In the genomic region with DNA sequence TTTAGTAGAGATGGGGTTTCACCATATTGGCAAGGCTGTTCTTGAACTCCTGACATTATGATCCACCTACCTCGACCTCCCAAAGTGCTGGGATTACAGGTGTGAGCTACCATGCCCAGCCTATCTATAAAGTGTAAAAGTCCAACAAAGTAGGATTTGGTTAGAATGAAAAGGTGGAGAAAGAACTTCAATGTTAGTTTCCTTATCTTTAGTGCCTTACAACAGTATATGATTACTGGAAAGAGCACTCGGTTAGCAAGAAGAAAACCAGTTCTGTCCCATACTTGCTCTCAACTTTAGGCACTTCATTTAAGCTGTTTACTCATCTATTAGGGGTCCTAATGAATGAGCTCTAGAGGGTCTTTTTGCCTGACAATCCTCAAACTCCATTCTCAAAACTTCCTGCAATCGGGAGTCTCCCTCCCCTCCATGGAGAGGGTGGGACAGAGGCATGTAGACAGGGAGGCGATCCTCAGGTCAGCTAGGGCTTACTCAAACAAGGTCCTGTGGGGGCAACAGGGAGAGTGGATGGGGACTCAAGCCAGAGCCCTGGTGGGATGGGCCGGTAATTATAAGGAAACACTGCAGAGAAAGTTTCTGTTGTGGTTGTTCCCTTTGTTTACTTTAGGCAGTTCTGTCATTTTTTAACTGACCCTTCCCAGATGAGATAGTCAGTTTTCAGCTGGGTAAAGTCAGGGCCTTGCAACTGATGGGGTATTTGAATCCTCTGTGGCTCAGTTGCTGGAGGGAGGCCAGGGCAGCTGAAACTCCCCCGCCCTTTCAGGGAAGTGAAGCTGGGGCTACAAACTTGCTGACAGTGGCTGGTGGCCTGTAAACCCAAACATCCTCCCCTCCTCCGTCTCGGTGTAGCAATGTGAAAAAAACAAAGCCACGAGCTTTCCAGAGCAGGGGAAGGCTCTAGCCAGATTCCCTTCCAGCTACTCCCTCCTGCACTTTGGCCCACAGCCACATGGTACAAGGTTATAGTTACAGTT, we compare ENCODE assay signal across 9 cellular contexts. TPM values are rescaled to one million over a fixed set of nuclear protein-coding genes. Genes with fewer than 3 reads are reported as not detected.
DNase-seq lines count a peak whose midpoint lies in the region; ATAC-seq, FAIRE-seq and TF ChIP-seq lines count a peak whose summit lies in the region.
"Not testable (repeated sequence)": the region's sequence is repeated elsewhere in the genome, so short reads cannot be mapped to it uniquely, and the experiment has no call there.
"Had no signal": no experiment of that assay in that cellular context is flagged by ENCODE, and none has a peak within 500 bp of the region (broad histone marks: within the 10 kb centered on the region; RNA-seq: fewer than 3 reads in every experiment).

No MANE protein-coding gene starts in this region.

- not testable (repeated sequence) for TF ChIP-seq POLR2A in GM12878 (IDR thresholded peaks at IDR 0.05; ENCODE audit: low read depth, low read length)

- H4K20me1 ChIP-seq in GM12878 (ENCODE audit: control insufficient read depth, insufficient read depth): not testable (repeated sequence)

- CTCF ChIA-PET in GM12878 (lab: Yijun Ruan, JAX): not testable (repeated sequence)

- in situ Hi-C loops in GM12878 (cut with MboI): not testable (repeated sequence)

- RAD21 ChIA-PET in GM12878 (lab: Charles Lee; ENCODE audit: unreplicated experiment): not testable (repeated sequence)

- SMC1A ChIA-PET in GM12878 (lab: Charles Lee; ENCODE audit: uncharacterized antibody, unreplicated experiment): not testable (repeated sequence)

- H3K27ac ChIP-seq in GM12878 (ENCODE audit: control insufficient read depth, insufficient read depth): not testable (repeated sequence)

- not testable (repeated sequence) for FAIRE-seq in GM12878 (lab: Jason Lieb, UNC)

- ATAC-seq in GM18907 (IDR thresholded peaks at IDR 0.05; ENCODE audit: unreplicated experiment): peak; percentile 55
- ATAC-seq in GM21515 (IDR thresholded peaks at IDR 0.05; ENCODE audit: unreplicated experiment): peak; percentile 57
- peak; percentile 64 for ATAC-seq in HG02798 (IDR thresholded peaks at IDR 0.05; ENCODE audit: poor library complexity, unreplicated experiment)
- ATAC-seq in HG03432 (IDR thresholded peaks at IDR 0.05; ENCODE audit: unreplicated experiment): peak; percentile 53
- peak; percentile 67 for ATAC-seq in GM12878
- peak; percentile 67 for ATAC-seq in left lobe of liver
- ATAC-seq in sciatic nerve: peak; percentile 92

- no CpG with 5 or more reads among the region's 9 CpGs for WGBS in GM12878 (ENCODE audit: insufficient coverage, insufficient replicate concordance, low lambda C conversion rate, missing lambda C conversion rate)

- H3K4me2 ChIP-seq in GM12878 (ENCODE audit: control insufficient read depth, insufficient read depth): not testable (repeated sequence)

- TF ChIP-seq CTCF in GM12878 (IDR thresholded peaks at IDR 0.05 in 2 of 3, conservative IDR thresholded peaks at IDR 0.05 in 1 of 3; ENCODE audit: control insufficient read depth in 2 of 3, extremely low read depth in 1 of 3, insufficient read depth in 1 of 3, low read depth in 3 of 3, low read length in 3 of 3): not testable (repeated sequence)

- not testable (repeated sequence) for TF ChIP-seq EP300 in GM12878 (IDR thresholded peaks at IDR 0.05; ENCODE audit: borderline replicate concordance in 1 of 2, control insufficient read depth in 1 of 2, low read depth in 2 of 2, low read length in 2 of 2)

- not testable (repeated sequence) for H3K4me3 ChIP-seq in GM12878

- not testable (repeated sequence) for H3K4me1 ChIP-seq in GM12878 (ENCODE audit: control insufficient read depth, insufficient read depth, low read length)

- POLR2A ChIA-PET in GM12878 (lab: Charles Lee): not testable (repeated sequence)

- H3K79me2 ChIP-seq in GM12878 (ENCODE audit: control insufficient read depth, insufficient read depth, low read length): not testable (repeated sequence)

- H3K27me3 ChIP-seq in GM12878 (replicated peaks in 1 of 2; ENCODE audit: control insufficient read depth in 2 of 2, insufficient read depth in 2 of 2, low read length in 1 of 2): not testable (repeated sequence)

- not testable (repeated sequence) for DNase-seq in GM12878 (ENCODE audit: low read depth, low spot score); left lobe of liver (ENCODE audit: low spot score); sciatic nerve (ENCODE audit: low spot score)

- not testable (repeated sequence) for TF ChIP-seq RAD21 in GM12878 (IDR thresholded peaks at IDR 0.05; ENCODE audit: insufficient read depth, low read depth, low read length)

- not testable (repeated sequence) for BruUV-seq in GM12878 (replicated peaks; lab: Mats Ljungman, UMichigan)

- intact Hi-C loops in GM12878 (cut with micrococcal nuclease; ENCODE audit: unreplicated experiment); sciatic nerve (cut with DNase I): not testable (repeated sequence)

- not testable (repeated sequence) for H2AFZ ChIP-seq in GM12878 (ENCODE audit: control insufficient read depth, low read depth, low read length)

- H3K9me3 ChIP-seq in GM12878 (replicated peaks; ENCODE audit: control insufficient read depth, insufficient read depth, low read length): not testable (repeated sequence)

- H3K9ac ChIP-seq in GM12878 (ENCODE audit: control insufficient read depth, insufficient read depth, low read length): not testable (repeated sequence)

- H3K36me3 ChIP-seq in GM12878 (ENCODE audit: control insufficient read depth in 2 of 2, insufficient read depth in 2 of 2, low read length in 1 of 2): not testable (repeated sequence)

RNA-seq across cellular contexts. Expression of gene NUDT4B, which starts 4.6 kb away (rescaled TPM):
- 3.0 and 4.9 TPM in 2 replicates for total RNA-seq in GM12878 (2013; cell fraction: nucleolus; rRNA removed)
- total RNA-seq in GM12878 (2014; rRNA removed) (5.1 and 11.8 TPM in 2 replicates), GM12878 (2014; rRNA removed; fragmentation: Illumina TruSeq; extraction: Trizol) (0.18 and 0.67 TPM in 2 replicates), GM12878 (2021) (not detected in 2 replicates), left lobe of liver (0.33 TPM), sciatic nerve (not detected)
- 6.4 TPM for polyA plus RNA-seq in GM12878 (2011; ENCODE audit: low read depth)
- polyA plus RNA-seq in GM12878 (2011; rRNA removed) (0.82 and 25.5 TPM in 2 replicates), GM12878 (2014; fragmentation: Illumina TruSeq; extraction: Trizol) (5.2 and 7.1 TPM in 2 replicates), GM12878 (2014; fragmentation: Nextera tagmentation; extraction: Ambion mirVana) (under 1 TPM in 1 of 2 experiments, not detected in 1; 0.11 TPM), GM12878 (2014; rRNA removed) (5.1 and 7.3 TPM in 2 replicates), GM12878 (2016; fragmentation: Nextera tagmentation; extraction: Ambion mirVana) (10 to 100 TPM in 1 of 2 experiments, 1 to 10 TPM in 1; 1.5 to 10.7 TPM)
- 21.5 and 26.6 TPM in 2 replicates for polyA plus RNA-seq in GM12878 (2011; cell fraction: cytosol; rRNA removed)
- polyA plus RNA-seq in GM12878 (2011; cell fraction: nucleus; rRNA removed): 6.2 and 6.8 TPM in 2 replicates
- 0.79 and 4.0 TPM in 2 replicates for polyA plus RNA-seq in GM12878 (2012)
- polyA minus RNA-seq in GM12878 (2011; rRNA and poly(A)+ RNA removed): 8.0 and 22.8 TPM in 2 replicates
- 5.2 TPM in 1 of 2 replicates, not detected in the other for polyA minus RNA-seq in GM12878 (2011; cell fraction: cytosol; rRNA and poly(A)+ RNA removed)
- 0.36 and 0.48 TPM in 2 replicates for polyA minus RNA-seq in GM12878 (2011; cell fraction: nucleus; rRNA and poly(A)+ RNA removed)
- total RNA-seq: activated CD8-positive, alpha-beta T cell treated with anti-CD3 and anti-CD28 coated beads for 36 hours; H1 had no signal
